17 cellular contexts compared by ENCODE assay signal in the genomic region with DNA sequence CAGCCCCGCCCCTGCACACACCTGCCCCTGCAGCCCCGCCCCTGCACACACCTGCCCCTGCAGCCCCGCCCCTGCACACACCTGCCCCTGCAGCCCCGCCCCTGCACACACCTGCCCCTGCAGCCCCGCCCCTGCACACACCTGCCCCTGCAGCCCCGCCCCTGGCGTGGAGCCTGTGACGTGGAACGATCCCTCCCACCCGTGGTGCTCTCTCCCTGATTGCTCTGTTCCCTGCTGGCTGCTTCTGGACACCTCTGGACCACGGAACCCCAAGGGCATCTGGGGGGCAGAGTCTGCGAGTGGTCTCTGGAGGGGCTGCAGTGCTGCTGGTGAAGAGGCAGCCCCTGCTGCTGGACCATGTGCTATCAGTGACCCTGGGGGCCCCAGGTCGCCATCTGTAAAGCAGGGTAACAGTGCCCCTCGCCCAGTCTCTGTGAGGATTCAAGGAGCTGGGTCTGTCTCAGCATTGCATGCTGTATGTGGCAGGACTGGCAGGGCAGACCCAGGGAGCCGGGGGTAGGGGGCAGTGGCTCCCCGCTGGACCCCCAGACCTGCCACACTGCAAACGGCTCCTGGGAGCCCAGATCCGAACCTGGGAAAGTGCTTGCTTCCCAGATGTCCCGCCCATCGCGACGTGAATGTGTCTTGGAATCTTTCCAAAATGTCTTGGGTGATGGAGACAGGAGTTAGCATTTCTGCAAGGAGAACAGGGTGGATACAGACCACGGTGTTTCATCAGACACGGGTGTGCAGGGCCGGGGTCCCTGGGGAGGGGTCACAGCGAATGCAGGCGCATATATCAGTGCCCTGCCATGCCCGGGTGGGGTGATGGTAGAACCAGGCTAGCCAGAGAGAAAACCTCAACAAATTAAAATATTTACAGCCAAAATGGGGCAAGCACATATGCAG. TPM values are rescaled to one million over a fixed set of nuclear protein-coding genes. Genes with fewer than 3 reads are reported as not detected.
DNase-seq lines count a peak whose midpoint lies in the region; ATAC-seq and TF ChIP-seq lines count a peak whose summit lies in the region.
"Had no signal": no experiment of that assay in that cellular context is flagged by ENCODE, and none has a peak within 500 bp of the region (broad histone marks: within the 10 kb centered on the region; RNA-seq: fewer than 3 reads in every experiment).

No MANE protein-coding gene starts in this region.

- intact Hi-C loops in mucosa of descending colon (cut with DNase I, micrococcal nuclease) (no loop called here), sigmoid colon (cut with DNase I) (no loop called here)

- no peak overlapping the region for H3K27ac ChIP-seq in BLaER1
- no peak overlapping the region for H3K27ac ChIP-seq in sigmoid colon
- H3K27ac ChIP-seq: A549, HL-60 had no signal

- no peak for ATAC-seq in mucosa of descending colon
- ATAC-seq in GM19395 (IDR thresholded peaks at IDR 0.05; ENCODE audit: unreplicated experiment) = no peak
- ATAC-seq: A549; CD8-positive, alpha-beta T cell; GM23338 had no signal

- H3K9me3 ChIP-seq in BLaER1 (peaks cover 5% of the 10 kb centered on the region), mucosa of descending colon (no peaks in the 10 kb centered on the region), sigmoid colon (no peaks in the 10 kb centered on the region)
- H3K9me3 ChIP-seq: A549, BE2C, Caco-2 had no signal

- H3K27me3 ChIP-seq in BLaER1 = no peaks in the 10 kb centered on the region
- peaks cover 0 to 37% (median 27%) of the 10 kb centered on the region in 3 donors for H3K27me3 ChIP-seq in sigmoid colon

- TF ChIP-seq RAD21 in Ishikawa (IDR thresholded peaks at IDR 0.05; ENCODE audit: low read depth) = no peak

- peak in 2 of 3 donors; percentile 18 to 38 for DNase-seq in mucosa of descending colon
- peak; percentile 58 for DNase-seq in sigmoid colon
- DNase-seq in DMS114 treated with DMSO at 0.1 percent for 48 hours (lab: John Stamatoyannopoulos, UW; ENCODE audit: unreplicated experiment) = no peak
- DNase-seq in COR-L47 (lab: John Stamatoyannopoulos, UW) = no peak
- DNase-seq: BE2C; CD8-positive, alpha-beta T cell; DMS53; H7 had no signal

- H4K20me1 ChIP-seq in BLaER1 = no peaks in the 10 kb centered on the region

- TF ChIP-seq CTCF in mucosa of descending colon (IDR thresholded peaks at IDR 0.05) = no peak
- no peak for TF ChIP-seq CTCF in sigmoid colon (IDR thresholded peaks at IDR 0.05)

- H3K4me2 ChIP-seq in BLaER1 = peak overlapping the region; percentile 47
- H3K4me2 ChIP-seq: A549, GM23338 had no signal

- 71 to 77% methylated on average over 25 of the region's 28 CpGs for WGBS in sigmoid colon, 2 donors

- no peak overlapping the region for H3K9ac ChIP-seq in BLaER1

- no peak for TF ChIP-seq EP300 in Ishikawa (IDR thresholded peaks at IDR 0.05; ENCODE audit: borderline replicate concordance)
- no peak for TF ChIP-seq EP300 in sigmoid colon (IDR thresholded peaks at IDR 0.05)

- no peak overlapping the region for H3K4me3 ChIP-seq in BLaER1
- H3K4me3 ChIP-seq in mucosa of descending colon = no peak overlapping the region
- no peak overlapping the region for H3K4me3 ChIP-seq in sigmoid colon
- H3K4me3 ChIP-seq: A549, GM23338 had no signal

- no peak for TF ChIP-seq POLR2A in sigmoid colon (IDR thresholded peaks at IDR 0.05)

- peaks cover 32% of the 10 kb centered on the region for H3K4me1 ChIP-seq in BLaER1
- H3K4me1 ChIP-seq in mucosa of descending colon (ENCODE audit: low read depth) = no peaks in the 10 kb centered on the region
- H3K4me1 ChIP-seq in sigmoid colon = no peaks in the 10 kb centered on the region
- H3K4me1 ChIP-seq: A549, BE2C, Caco-2 had no signal

- H3K36me3 ChIP-seq in BLaER1 (no peaks in the 10 kb centered on the region), mucosa of descending colon (ENCODE audit: low read depth) (no peaks in the 10 kb centered on the region), sigmoid colon (no peaks in the 10 kb centered on the region)
- H3K36me3 ChIP-seq: BE2C had no signal

TF ChIP-seq in Ishikawa, 13 proteins besides CTCF, POLR2A, EP300 and RAD21:
- TF ChIP-seq, protein P1, sequence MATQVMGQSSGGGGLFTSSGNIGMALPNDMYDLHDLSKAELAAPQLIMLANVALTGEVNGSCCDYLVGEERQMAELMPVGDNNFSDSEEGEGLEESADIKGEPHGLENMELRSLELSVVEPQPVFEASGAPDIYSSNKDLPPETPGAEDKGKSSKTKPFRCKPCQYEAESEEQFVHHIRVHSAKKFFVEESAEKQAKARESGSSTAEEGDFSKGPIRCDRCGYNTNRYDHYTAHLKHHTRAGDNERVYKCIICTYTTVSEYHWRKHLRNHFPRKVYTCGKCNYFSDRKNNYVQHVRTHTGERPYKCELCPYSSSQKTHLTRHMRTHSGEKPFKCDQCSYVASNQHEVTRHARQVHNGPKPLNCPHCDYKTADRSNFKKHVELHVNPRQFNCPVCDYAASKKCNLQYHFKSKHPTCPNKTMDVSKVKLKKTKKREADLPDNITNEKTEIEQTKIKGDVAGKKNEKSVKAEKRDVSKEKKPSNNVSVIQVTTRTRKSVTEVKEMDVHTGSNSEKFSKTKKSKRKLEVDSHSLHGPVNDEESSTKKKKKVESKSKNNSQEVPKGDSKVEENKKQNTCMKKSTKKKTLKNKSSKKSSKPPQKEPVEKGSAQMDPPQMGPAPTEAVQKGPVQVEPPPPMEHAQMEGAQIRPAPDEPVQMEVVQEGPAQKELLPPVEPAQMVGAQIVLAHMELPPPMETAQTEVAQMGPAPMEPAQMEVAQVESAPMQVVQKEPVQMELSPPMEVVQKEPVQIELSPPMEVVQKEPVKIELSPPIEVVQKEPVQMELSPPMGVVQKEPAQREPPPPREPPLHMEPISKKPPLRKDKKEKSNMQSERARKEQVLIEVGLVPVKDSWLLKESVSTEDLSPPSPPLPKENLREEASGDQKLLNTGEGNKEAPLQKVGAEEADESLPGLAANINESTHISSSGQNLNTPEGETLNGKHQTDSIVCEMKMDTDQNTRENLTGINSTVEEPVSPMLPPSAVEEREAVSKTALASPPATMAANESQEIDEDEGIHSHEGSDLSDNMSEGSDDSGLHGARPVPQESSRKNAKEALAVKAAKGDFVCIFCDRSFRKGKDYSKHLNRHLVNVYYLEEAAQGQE (IDR thresholded peaks at IDR 0.05; ENCODE audit: low read depth) = no peak
- TF ChIP-seq CEBPB (IDR thresholded peaks at IDR 0.05) = no peak
- TF ChIP-seq TEAD4 (IDR thresholded peaks at IDR 0.05) = no peak
- TF ChIP-seq TAF1 (IDR thresholded peaks at IDR 0.05; ENCODE audit: low read depth) = no peak
- TF ChIP-seq TCF12 (IDR thresholded peaks at IDR 0.05; ENCODE audit: low read depth) = no peak
- TF ChIP-seq EGR1 (IDR thresholded peaks at IDR 0.05) = no peak
- no peak for TF ChIP-seq FOXM1 (IDR thresholded peaks at IDR 0.05; ENCODE audit: borderline replicate concordance, low read depth)
- TF ChIP-seq ZBTB7A (IDR thresholded peaks at IDR 0.05; ENCODE audit: low read depth) = 0 out of 2 replicates have a peak, but pooled peaks have one; percentile 9
- TF ChIP-seq YY1 (IDR thresholded peaks at IDR 0.05; ENCODE audit: low read depth) = no peak
- TF ChIP-seq, protein P2, sequence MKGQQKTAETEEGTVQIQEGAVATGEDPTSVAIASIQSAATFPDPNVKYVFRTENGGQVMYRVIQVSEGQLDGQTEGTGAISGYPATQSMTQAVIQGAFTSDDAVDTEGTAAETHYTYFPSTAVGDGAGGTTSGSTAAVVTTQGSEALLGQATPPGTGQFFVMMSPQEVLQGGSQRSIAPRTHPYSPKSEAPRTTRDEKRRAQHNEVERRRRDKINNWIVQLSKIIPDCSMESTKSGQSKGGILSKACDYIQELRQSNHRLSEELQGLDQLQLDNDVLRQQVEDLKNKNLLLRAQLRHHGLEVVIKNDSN (IDR thresholded peaks at IDR 0.05) = no peak
- peak; percentile 20; the same call in 1 of the 2 replicates for TF ChIP-seq NFIC (IDR thresholded peaks at IDR 0.05)
- TF ChIP-seq MAX (IDR thresholded peaks at IDR 0.05) = no peak
- no peak for TF ChIP-seq CREB1 (IDR thresholded peaks at IDR 0.05; ENCODE audit: low read depth)

RNA-seq across cellular contexts. Expression of gene NKX6-2, which starts 27.9 kb away (rescaled TPM):
- not detected for total RNA-seq in mucosa of descending colon
- not detected for total RNA-seq in sigmoid colon
- polyA plus RNA-seq in sigmoid colon = under 1 TPM in 2 of 3 donors, not detected in 1; 0.01 to 0.60 TPM
- total RNA-seq: Caco-2; CD8-positive, alpha-beta T cell had no signal
- polyA plus RNA-seq: A549, AG04450, CD14-positive monocyte had no signal

Comparison
In these comparisons a context has a peak if more than half of its experiments do, and no peak if none do; other contexts are left out.
1. DNase-seq: peak in mucosa of descending colon (2 of 3) and sigmoid colon (single experiment); none in DMS114 treated with DMSO at 0.1 percent for 48 hours (single experiment) and COR-L47 (single experiment).